9 cellular contexts compared by ENCODE assay signal in genomic region chr19:29873801-29874575, GRCh38.
DNase-seq lines count a peak whose midpoint lies in the region; ATAC-seq and TF ChIP-seq lines count a peak whose summit lies in the region.
"Had no signal": no experiment of that assay in that cellular context is flagged by ENCODE, and none has a peak within 500 bp of the region (broad histone marks: within the 10 kb centered on the region; RNA-seq: fewer than 3 reads in every experiment).

No MANE protein-coding gene starts in this region.

- H3K4me1 Mint-ChIP-seq in activated T-cell treated with anti-CD3 and anti-CD28 coated beads, Interleukin-2, amount 50 U/mL, for 4 hours (ENCODE audit: low read depth), result no peaks in the 10 kb centered on the region

- no peaks in the 10 kb centered on the region for H3K9me2 ChIP-seq in OCI-LY1 (ENCODE audit: low read depth, low read length)

- peaks cover 25% of the 10 kb centered on the region for H3K27me3 Mint-ChIP-seq in activated T-cell treated with anti-CD3 and anti-CD28 coated beads, Interleukin-2, amount 50 U/mL, for 4 hours (ENCODE audit: low read depth)

- H3K4me3 Mint-ChIP-seq in activated T-cell treated with anti-CD3 and anti-CD28 coated beads, Interleukin-2, amount 50 U/mL, for 4 hours, result peak overlapping the region; percentile 40

- no peak for ATAC-seq in activated T-cell treated with anti-CD3 and anti-CD28 coated beads, Interleukin-2, amount 50 U/mL, for 4 hours

- in situ Hi-C loops in G401 (cut with HindIII; ENCODE audit: low sequenced_read_pairs), result no loop called here

- H3K36me3 ChIP-seq in OCI-LY1 (ENCODE audit: insufficient read depth, low read length) (no peaks in the 10 kb centered on the region), skeletal muscle tissue (ENCODE audit: control insufficient read depth in 3 of 3, insufficient read depth in 3 of 3, low read length in 3 of 3) (no peaks in the 10 kb centered on the region)

- H3K4me3 ChIP-seq in OCI-LY1 (ENCODE audit: low read depth, low read length, poor library complexity, severe bottlenecking) (no peak overlapping the region), epithelial cell of esophagus (ENCODE audit: low read length) (peak overlapping the region; percentile 7), skeletal muscle tissue (ENCODE audit: low read length in 3 of 3) (peak overlapping the region; percentile 62 to 72 (median 69))

- H3K9me3 Mint-ChIP-seq in activated T-cell treated with anti-CD3 and anti-CD28 coated beads, Interleukin-2, amount 50 U/mL, for 4 hours, result no peaks in the 10 kb centered on the region

- no peaks in the 10 kb centered on the region for H3K36me3 Mint-ChIP-seq in activated T-cell treated with anti-CD3 and anti-CD28 coated beads, Interleukin-2, amount 50 U/mL, for 4 hours (ENCODE audit: insufficient read depth)

- no peaks in the 10 kb centered on the region; the same call in 1 of the 2 replicates for H3K27me3 ChIP-seq in OCI-LY1 (ENCODE audit: insufficient read depth, low read length)
- peaks cover 0 to 10% (median 2%) of the 10 kb centered on the region in 3 donors for H3K27me3 ChIP-seq in skeletal muscle tissue (ENCODE audit: control insufficient read depth in 3 of 3, insufficient read depth in 3 of 3, low read length in 3 of 3)

- no peaks in the 10 kb centered on the region for H3F3A ChIP-seq in OCI-LY1 (ENCODE audit: insufficient read depth, low read length)

- H3K4me1 ChIP-seq in OCI-LY1 (ENCODE audit: insufficient read depth, low read length, severe bottlenecking), result peaks cover 6% of the 10 kb centered on the region
- H3K4me1 ChIP-seq in skeletal muscle tissue (ENCODE audit: control insufficient read depth in 3 of 3, insufficient read depth in 3 of 3, low read length in 3 of 3), result peaks cover 10 to 36% (median 26%) of the 10 kb centered on the region in 3 donors

- H3K27ac ChIP-seq in OCI-LY1 (ENCODE audit: low read depth, low read length, poor library complexity, severe bottlenecking) (no peak overlapping the region), skeletal muscle tissue (ENCODE audit: low read depth, low read length) (peak overlapping the region; percentile 93)

- no peaks in the 10 kb centered on the region for H3K79me2 ChIP-seq in OCI-LY1 (ENCODE audit: insufficient read depth, low read length)

- H3K9me3 ChIP-seq in OCI-LY1 (ENCODE audit: low read length) (no peaks in the 10 kb centered on the region), skeletal muscle tissue (ENCODE audit: control insufficient read depth in 3 of 3, low read length in 3 of 3) (no peaks in the 10 kb centered on the region)

- no peak overlapping the region for H3K9ac ChIP-seq in OCI-LY1 (ENCODE audit: low read length)
- H3K9ac ChIP-seq in skeletal muscle tissue (ENCODE audit: low read depth in 1 of 3, low read length in 3 of 3), result peak overlapping the region; percentile 79 to 81 (median 79)

- no peak overlapping the region for H2AFZ ChIP-seq in OCI-LY1 (ENCODE audit: low read length)

- peak overlapping the region; percentile 62 for H3K4me2 ChIP-seq in OCI-LY1 (ENCODE audit: low read length)

- no peak for DNase-seq in activated T-cell treated with anti-CD3 and anti-CD28 coated beads, Interleukin-2, amount 50 U/mL, for 4 hours
- DNase-seq in activated T-cell treated with anti-CD3 and anti-CD28 coated beads for 4 hours, result no peak
- no peak for DNase-seq in epithelial cell of esophagus (ENCODE audit: low read depth)
- DNase-seq in G401 (ENCODE audit: low spot score), result no peak
- no peak for DNase-seq in NCI-H82 treated with DMSO at 0.1 percent for 48 hours (lab: John Stamatoyannopoulos, UW; ENCODE audit: unreplicated experiment)
- no peak for DNase-seq in GM10266 (ENCODE audit: extremely low spot score)
- DNase-seq: COR-L47 had no signal

- TF ChIP-seq CTCF in OCI-LY1 (IDR thresholded peaks at IDR 0.05; ENCODE audit: low read length) (no peak), epithelial cell of esophagus (IDR thresholded peaks at IDR 0.05; ENCODE audit: insufficient read depth, low read depth, low read length, missing control alignments) (no peak), GM10266 (IDR thresholded peaks at IDR 0.05; ENCODE audit: control insufficient read depth, insufficient read depth, low read depth, missing control alignments) (no peak)

- H4K20me1 ChIP-seq in OCI-LY1 (ENCODE audit: insufficient read depth, low read length), result no peaks in the 10 kb centered on the region
